ENCODE assay signal across 17 cellular contexts in genomic region chr20:21701171-21701876, GRCh38. TPM values are rescaled to one million over a fixed set of nuclear protein-coding genes. Genes with fewer than 3 reads are reported as not detected.
"Had no signal": no experiment of that assay in that cellular context is flagged by ENCODE, and none has a peak within 500 bp of the region (broad histone marks: within the 10 kb centered on the region; RNA-seq: fewer than 3 reads in every experiment).

No MANE protein-coding gene starts in this region.

- H3K27ac ChIP-seq: adrenal gland, gastrocnemius medialis, heart left ventricle, ovary, tibial nerve had no signal

- ATAC-seq: gastrocnemius medialis; heart left ventricle; left ventricle myocardium superior; stimulated activated effector memory CD8-positive, alpha-beta T cell treated with anti-CD3 and anti-CD28 coated beads, Interleukin-12 subunit alpha, Interleukin-12 subunit beta, amount 100 ng/mL, for 72 hours had no signal

- H3K36me3 ChIP-seq: adrenal gland, gastrocnemius medialis, heart left ventricle, ovary, tibial nerve had no signal

- H3K9me3 Mint-ChIP-seq: activated naive CD4-positive, alpha-beta T cell treated with anti-CD3 and anti-CD28 coated beads, Interleukin-2, amount 10 ng/mL, durations not matched to agents 7 days and 5 days; activated T-cell treated with anti-CD3 and anti-CD28 coated beads, Interleukin-2, amount 50 U/mL, for 24 hours; neural crest cell had no signal

- H3K9me3 ChIP-seq: adrenal gland, gastrocnemius medialis, heart left ventricle, ovary, tibial nerve had no signal

- H3K27ac Mint-ChIP-seq: activated naive CD4-positive, alpha-beta T cell treated with anti-CD3 and anti-CD28 coated beads, Interleukin-2, amount 10 ng/mL, durations not matched to agents 7 days and 5 days; activated T-cell treated with anti-CD3 and anti-CD28 coated beads, Interleukin-2, amount 50 U/mL, for 24 hours; memory B cell; stimulated activated effector memory CD8-positive, alpha-beta T cell treated with anti-CD3 and anti-CD28 coated beads, Interleukin-12 subunit alpha, Interleukin-12 subunit beta, amount 100 ng/mL, for 72 hours had no signal

- H3K36me3 Mint-ChIP-seq: activated naive CD4-positive, alpha-beta T cell treated with anti-CD3 and anti-CD28 coated beads, Interleukin-2, amount 10 ng/mL, durations not matched to agents 7 days and 5 days; stimulated activated effector memory CD8-positive, alpha-beta T cell treated with anti-CD3 and anti-CD28 coated beads, Interleukin-12 subunit alpha, Interleukin-12 subunit beta, amount 100 ng/mL, for 72 hours had no signal

- DNase-seq: activated CD4-positive, alpha-beta T cell treated with anti-CD3 and anti-CD28 coated beads, Interleukin-2, amount 50 U/mL, for 48 hours; activated naive CD4-positive, alpha-beta T cell treated with anti-CD3 and anti-CD28 coated beads, Interleukin-2, amount 10 ng/mL, durations not matched to agents 7 days and 5 days; activated T-cell treated with anti-CD3 and anti-CD28 coated beads, Interleukin-2, amount 50 U/mL, for 24 hours; adrenal gland; gastrocnemius medialis; heart left ventricle; left ventricle myocardium superior; ovary; stimulated activated CD4-positive, alpha-beta T cell treated with anti-CD3 and anti-CD28 coated beads, Interleukin-12 subunit alpha, Interleukin-12 subunit beta, amount 100 ng/mL, for 4 hours; stimulated activated CD4-positive, alpha-beta T cell treated with anti-CD3 and anti-CD28 coated beads, Interleukin-2, amount 100 ng/mL, for 24 hours had no signal

- H3K4me1 Mint-ChIP-seq: activated naive CD4-positive, alpha-beta T cell treated with anti-CD3 and anti-CD28 coated beads, Interleukin-2, amount 10 ng/mL, durations not matched to agents 7 days and 5 days had no signal

- H3K27me3 ChIP-seq: ovary had no signal

- H3K4me1 ChIP-seq: adrenal gland, gastrocnemius medialis had no signal

- H3K4me3 ChIP-seq: adrenal gland, gastrocnemius medialis, heart left ventricle, ovary, tibial nerve had no signal

- H3K4me3 Mint-ChIP-seq: activated naive CD4-positive, alpha-beta T cell treated with anti-CD3 and anti-CD28 coated beads, Interleukin-2, amount 10 ng/mL, durations not matched to agents 7 days and 5 days; activated T-cell treated with anti-CD3 and anti-CD28 coated beads, Interleukin-2, amount 50 U/mL, for 24 hours; memory B cell; neural crest cell; stimulated activated effector memory CD8-positive, alpha-beta T cell treated with anti-CD3 and anti-CD28 coated beads, Interleukin-12 subunit alpha, Interleukin-12 subunit beta, amount 100 ng/mL, for 72 hours had no signal

RNA-seq across cellular contexts. Expression of gene PAX1, which starts 4.1 kb away (rescaled TPM):
- total RNA-seq: adrenal gland, dermis microvascular lymphatic vessel endothelial cell, epithelial cell of proximal tubule, kidney epithelial cell, left ventricle myocardium superior, neural crest cell, ovary, tibial nerve had no signal
- polyA plus RNA-seq: adrenal gland, heart left ventricle, ovary had no signal
